2 cellular contexts compared by ENCODE assay signal in genomic region chr1:223682502-223682901, GRCh38.
TF ChIP-seq lines count a peak whose summit lies in the region.

No MANE protein-coding gene starts in this region.

TF ChIP-seq in A549, 52 proteins besides CTCF, POLR2A, EP300 and RAD21:
- TF ChIP-seq SMC3 (IDR thresholded peaks at IDR 0.05) (no peak), FOSL2 (IDR thresholded peaks at IDR 0.05) (no peak), FOSL2 (CRISPR knock-in tag; IDR thresholded peaks at IDR 0.05) (0 out of 2 replicates have a peak, but pooled peaks have one; percentile 25)
TF ChIP-seq in A549: peak in this region for 1.

TF ChIP-seq in GM12878, 131 proteins besides CTCF, POLR2A, EP300 and RAD21:
- TF ChIP-seq EGR1 (IDR thresholded peaks at IDR 0.05; ENCODE audit: borderline replicate concordance in 1 of 2, low read depth in 2 of 2, low read length in 2 of 2), result no peak
- TF ChIP-seq, protein P1, sequence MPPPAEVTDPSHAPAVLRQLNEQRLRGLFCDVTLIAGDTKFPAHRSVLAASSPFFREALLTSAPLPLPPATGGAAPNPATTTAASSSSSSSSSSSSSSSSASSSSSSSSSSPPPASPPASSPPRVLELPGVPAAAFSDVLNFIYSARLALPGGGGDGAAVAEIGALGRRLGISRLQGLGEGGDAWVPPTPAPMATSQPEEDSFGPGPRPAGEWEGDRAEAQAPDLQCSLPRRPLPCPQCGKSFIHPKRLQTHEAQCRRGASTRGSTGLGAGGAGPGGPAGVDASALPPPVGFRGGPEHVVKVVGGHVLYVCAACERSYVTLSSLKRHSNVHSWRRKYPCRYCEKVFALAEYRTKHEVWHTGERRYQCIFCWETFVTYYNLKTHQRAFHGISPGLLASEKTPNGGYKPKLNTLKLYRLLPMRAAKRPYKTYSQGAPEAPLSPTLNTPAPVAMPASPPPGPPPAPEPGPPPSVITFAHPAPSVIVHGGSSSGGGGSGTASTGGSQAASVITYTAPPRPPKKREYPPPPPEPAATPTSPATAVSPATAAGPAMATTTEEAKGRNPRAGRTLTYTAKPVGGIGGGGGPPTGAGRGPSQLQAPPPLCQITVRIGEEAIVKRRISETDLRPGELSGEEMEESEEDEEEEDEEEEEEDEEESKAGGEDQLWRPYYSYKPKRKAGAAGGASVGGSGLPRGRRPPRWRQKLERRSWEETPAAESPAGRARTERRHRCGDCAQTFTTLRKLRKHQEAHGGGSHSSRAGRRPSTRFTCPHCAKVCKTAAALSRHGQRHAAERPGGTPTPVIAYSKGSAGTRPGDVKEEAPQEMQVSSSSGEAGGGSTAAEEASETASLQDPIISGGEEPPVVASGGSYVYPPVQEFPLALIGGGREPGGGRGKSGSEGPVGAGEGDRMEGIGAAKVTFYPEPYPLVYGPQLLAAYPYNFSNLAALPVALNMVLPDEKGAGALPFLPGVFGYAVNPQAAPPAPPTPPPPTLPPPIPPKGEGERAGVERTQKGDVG (CRISPR knock-in tag; IDR thresholded peaks at IDR 0.05), result no peak
- no peak for TF ChIP-seq HDAC2 (IDR thresholded peaks at IDR 0.05)
- TF ChIP-seq CHD1 (IDR thresholded peaks at IDR 0.05; ENCODE audit: low read depth, low read length), result no peak
- TF ChIP-seq POLR2AphosphoS5 (IDR thresholded peaks at IDR 0.05; ENCODE audit: low read length), result no peak
- no peak for TF ChIP-seq YY1 (IDR thresholded peaks at IDR 0.05; ENCODE audit: low read depth, low read length)
- TF ChIP-seq, protein P2, sequence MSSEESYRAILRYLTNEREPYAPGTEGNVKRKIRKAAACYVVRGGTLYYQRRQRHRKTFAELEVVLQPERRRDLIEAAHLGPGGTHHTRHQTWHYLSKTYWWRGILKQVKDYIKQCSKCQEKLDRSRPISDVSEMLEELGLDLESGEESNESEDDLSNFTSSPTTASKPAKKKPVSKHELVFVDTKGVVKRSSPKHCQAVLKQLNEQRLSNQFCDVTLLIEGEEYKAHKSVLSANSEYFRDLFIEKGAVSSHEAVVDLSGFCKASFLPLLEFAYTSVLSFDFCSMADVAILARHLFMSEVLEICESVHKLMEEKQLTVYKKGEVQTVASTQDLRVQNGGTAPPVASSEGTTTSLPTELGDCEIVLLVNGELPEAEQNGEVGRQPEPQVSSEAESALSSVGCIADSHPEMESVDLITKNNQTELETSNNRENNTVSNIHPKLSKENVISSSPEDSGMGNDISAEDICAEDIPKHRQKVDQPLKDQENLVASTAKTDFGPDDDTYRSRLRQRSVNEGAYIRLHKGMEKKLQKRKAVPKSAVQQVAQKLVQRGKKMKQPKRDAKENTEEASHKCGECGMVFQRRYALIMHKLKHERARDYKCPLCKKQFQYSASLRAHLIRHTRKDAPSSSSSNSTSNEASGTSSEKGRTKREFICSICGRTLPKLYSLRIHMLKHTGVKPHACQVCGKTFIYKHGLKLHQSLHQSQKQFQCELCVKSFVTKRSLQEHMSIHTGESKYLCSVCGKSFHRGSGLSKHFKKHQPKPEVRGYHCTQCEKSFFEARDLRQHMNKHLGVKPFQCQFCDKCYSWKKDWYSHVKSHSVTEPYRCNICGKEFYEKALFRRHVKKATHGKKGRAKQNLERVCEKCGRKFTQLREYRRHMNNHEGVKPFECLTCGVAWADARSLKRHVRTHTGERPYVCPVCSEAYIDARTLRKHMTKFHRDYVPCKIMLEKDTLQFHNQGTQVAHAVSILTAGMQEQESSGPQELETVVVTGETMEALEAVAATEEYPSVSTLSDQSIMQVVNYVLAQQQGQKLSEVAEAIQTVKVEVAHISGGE (CRISPR knock-in tag; IDR thresholded peaks at IDR 0.05), result no peak
- no peak for TF ChIP-seq NR2C2 (IDR thresholded peaks at IDR 0.05; ENCODE audit: borderline replicate concordance, control insufficient read depth, insufficient read length, low read depth)
- TF ChIP-seq SIN3A (IDR thresholded peaks at IDR 0.05; ENCODE audit: low read depth, low read length), result no peak
- TF ChIP-seq, protein P3, sequence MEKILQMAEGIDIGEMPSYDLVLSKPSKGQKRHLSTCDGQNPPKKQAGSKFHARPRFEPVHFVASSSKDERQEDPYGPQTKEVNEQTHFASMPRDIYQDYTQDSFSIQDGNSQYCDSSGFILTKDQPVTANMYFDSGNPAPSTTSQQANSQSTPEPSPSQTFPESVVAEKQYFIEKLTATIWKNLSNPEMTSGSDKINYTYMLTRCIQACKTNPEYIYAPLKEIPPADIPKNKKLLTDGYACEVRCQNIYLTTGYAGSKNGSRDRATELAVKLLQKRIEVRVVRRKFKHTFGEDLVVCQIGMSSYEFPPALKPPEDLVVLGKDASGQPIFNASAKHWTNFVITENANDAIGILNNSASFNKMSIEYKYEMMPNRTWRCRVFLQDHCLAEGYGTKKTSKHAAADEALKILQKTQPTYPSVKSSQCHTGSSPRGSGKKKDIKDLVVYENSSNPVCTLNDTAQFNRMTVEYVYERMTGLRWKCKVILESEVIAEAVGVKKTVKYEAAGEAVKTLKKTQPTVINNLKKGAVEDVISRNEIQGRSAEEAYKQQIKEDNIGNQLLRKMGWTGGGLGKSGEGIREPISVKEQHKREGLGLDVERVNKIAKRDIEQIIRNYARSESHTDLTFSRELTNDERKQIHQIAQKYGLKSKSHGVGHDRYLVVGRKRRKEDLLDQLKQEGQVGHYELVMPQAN (conservative IDR thresholded peaks at IDR 0.05), result no peak
- no peak for TF ChIP-seq IKZF2 (IDR thresholded peaks at IDR 0.05)
- no peak for TF ChIP-seq SIX5 (IDR thresholded peaks at IDR 0.05; ENCODE audit: low read depth, low read length, severe bottlenecking)
- no peak for TF ChIP-seq EZH2 (IDR thresholded peaks at IDR 0.05; ENCODE audit: borderline replicate concordance, control insufficient read depth, low read depth, low read length)
- no peak for TF ChIP-seq GABPA (IDR thresholded peaks at IDR 0.05; ENCODE audit: low read depth)
